In the genomic region with DNA sequence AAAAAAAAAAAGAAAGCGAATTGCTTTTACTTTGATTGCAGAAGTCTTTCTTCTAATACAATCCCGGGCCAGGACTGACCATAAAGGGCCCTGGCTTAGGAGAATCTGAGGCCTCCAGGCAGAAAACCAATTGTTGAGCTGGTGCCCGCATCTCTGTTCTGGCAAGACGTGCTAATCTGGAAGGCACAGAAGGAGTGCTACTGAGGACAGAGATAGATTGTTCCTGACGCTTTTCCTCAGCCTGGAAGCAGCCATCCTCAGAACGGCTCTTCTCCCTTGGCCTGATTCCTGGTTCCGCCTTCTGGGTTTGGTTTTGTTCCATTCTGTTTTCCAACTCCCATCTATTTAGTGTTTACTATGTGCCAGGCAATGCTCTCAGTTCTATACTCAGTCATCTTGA, we compare ENCODE assay signal across 1 cellular context.
TF ChIP-seq lines count a peak whose summit lies in the region.

No MANE protein-coding gene starts in this region.

TF ChIP-seq in WTC11, 78 proteins besides CTCF, POLR2A, EP300 and RAD21 (continued from another document):
- TF ChIP-seq, protein P1, sequence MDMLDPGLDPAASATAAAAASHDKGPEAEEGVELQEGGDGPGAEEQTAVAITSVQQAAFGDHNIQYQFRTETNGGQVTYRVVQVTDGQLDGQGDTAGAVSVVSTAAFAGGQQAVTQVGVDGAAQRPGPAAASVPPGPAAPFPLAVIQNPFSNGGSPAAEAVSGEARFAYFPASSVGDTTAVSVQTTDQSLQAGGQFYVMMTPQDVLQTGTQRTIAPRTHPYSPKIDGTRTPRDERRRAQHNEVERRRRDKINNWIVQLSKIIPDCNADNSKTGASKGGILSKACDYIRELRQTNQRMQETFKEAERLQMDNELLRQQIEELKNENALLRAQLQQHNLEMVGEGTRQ (CRISPR knock-in tag; IDR thresholded peaks at IDR 0.05): no peak
- TF ChIP-seq SMAD4 (CRISPR knock-in tag; IDR thresholded peaks at IDR 0.05): no peak
- no peak for TF ChIP-seq RELA (CRISPR knock-in tag; IDR thresholded peaks at IDR 0.05; ENCODE audit: borderline replicate concordance)
- TF ChIP-seq ZNF416 (CRISPR knock-in tag; IDR thresholded peaks at IDR 0.05): no peak
- TF ChIP-seq ETV6 (CRISPR knock-in tag; IDR thresholded peaks at IDR 0.05): no peak
